In the genomic region with DNA sequence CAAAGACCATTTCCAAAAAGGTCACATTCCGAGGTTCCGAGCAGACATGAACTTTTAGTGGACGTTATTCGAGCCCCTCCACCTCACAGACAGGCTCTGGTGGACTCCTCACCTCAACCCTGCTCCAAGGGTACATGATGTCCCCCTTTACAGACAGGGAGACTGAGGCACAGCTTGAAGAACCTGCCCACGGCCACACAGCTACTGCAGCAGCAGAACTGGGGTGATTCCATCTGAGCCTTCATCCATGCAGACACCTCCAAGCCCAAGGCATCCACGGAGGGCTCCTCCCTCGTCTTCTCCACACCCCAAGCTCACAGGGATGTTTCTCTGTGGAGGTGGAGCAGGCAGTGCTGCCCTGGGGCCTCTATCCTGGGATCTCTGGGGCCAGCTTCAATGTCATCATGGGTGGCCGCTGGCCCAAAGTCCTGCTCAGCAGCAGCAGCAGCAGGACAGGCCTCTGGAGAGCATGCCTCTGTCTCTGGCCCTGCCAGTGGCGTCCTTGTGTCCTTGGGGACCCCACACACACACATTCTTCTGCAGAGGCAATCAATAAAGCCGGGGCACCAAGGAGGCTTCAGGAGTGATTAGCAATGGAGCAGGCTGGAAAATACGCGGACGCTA, we compare ENCODE assay signal across 25 cellular contexts. TPM values are rescaled to one million over a fixed set of nuclear protein-coding genes. Genes with fewer than 3 reads are reported as not detected.
DNase-seq lines count a peak whose midpoint lies in the region; ATAC-seq and TF ChIP-seq lines count a peak whose summit lies in the region.
"Had no signal": no experiment of that assay in that cellular context is flagged by ENCODE, and none has a peak within 500 bp of the region (broad histone marks: within the 10 kb centered on the region; RNA-seq: fewer than 3 reads in every experiment).

No MANE protein-coding gene starts in this region.

- H3K4me3 ChIP-seq in right atrium auricular region (no peak overlapping the region), parathyroid adenoma (ENCODE audit: low read depth, low read length) (no peak overlapping the region), tibial artery (no peak overlapping the region)
- H3K4me3 ChIP-seq: gastrocnemius medialis, HAP-1, left lung, ovary, right lobe of liver had no signal

- no peaks in the 10 kb centered on the region for H3K27me3 ChIP-seq in right atrium auricular region
- no peaks in the 10 kb centered on the region for H3K27me3 ChIP-seq in parathyroid adenoma (ENCODE audit: control insufficient read depth, insufficient read depth, low read length)
- H3K27me3 ChIP-seq in tibial artery: no peaks in the 10 kb centered on the region
- H3K27me3 ChIP-seq: gastrocnemius medialis, left lung, ovary, right lobe of liver had no signal

- no peak for ATAC-seq in GM19452 (IDR thresholded peaks at IDR 0.05; ENCODE audit: unreplicated experiment)
- no peak for ATAC-seq in GM19397 (IDR thresholded peaks at IDR 0.05; ENCODE audit: unreplicated experiment)
- ATAC-seq: left lung; naive thymus-derived CD8-positive, alpha-beta T cell; right lobe of liver; stimulated activated naive B cell treated with anti-CD40 and anti-IgM and Interleukin-4, amounts not matched to agents 10 μg/mL and 1 μg/mL and 100 μg/mL, for 72 hours had no signal

- H3K79me2 ChIP-seq in parathyroid adenoma: no peaks in the 10 kb centered on the region

- peak overlapping the region; percentile 99 for H2AFZ ChIP-seq in parathyroid adenoma

- H3K9me3 ChIP-seq in right atrium auricular region (no peaks in the 10 kb centered on the region), parathyroid adenoma (ENCODE audit: control insufficient read depth, low read length) (no peaks in the 10 kb centered on the region), tibial artery (no peaks in the 10 kb centered on the region)
- H3K9me3 ChIP-seq: gastrocnemius medialis, HAP-1, left lung, ovary, right lobe of liver had no signal

- intact Hi-C loops in cardiac septum (cut with DNase I): no loop called here
- intact Hi-C loops in tibial artery (cut with DNase I; ENCODE audit: low total_unique reads): no loop called here

- DNase-seq in cardiac septum (ENCODE audit: low spot score): peak; percentile 63
- DNase-seq in right atrium auricular region (ENCODE audit: low spot score): no peak
- no peak for DNase-seq in tibial artery
- DNase-seq in DMS 273 (lab: John Stamatoyannopoulos, UW; ENCODE audit: unreplicated experiment): no peak
- DNase-seq: activated CD4-positive, alpha-beta T cell treated with anti-CD3 and anti-CD28 coated beads for 4 hours; activated naive CD8-positive, alpha-beta T cell treated with anti-CD3 and anti-CD28 coated beads, Interleukin-2, amount 10 ng/mL, durations not matched to agents 7 days and 5 days; activated T-cell treated with anti-CD3 and anti-CD28 coated beads for 4 hours; CD8-positive, alpha-beta memory T cell; DMS153; gastrocnemius medialis; immature natural killer cell; left lung; NCI-H1436; NCI-H345; stimulated activated CD4-positive, alpha-beta T cell treated with anti-CD3 and anti-CD28 coated beads, Interleukin-15, amount 100 ng/mL, for 24 hours; stimulated activated naive B cell treated with anti-CD40 and anti-IgM and Interleukin-4, amounts not matched to agents 10 μg/mL and 1 μg/mL and 100 μg/mL, for 72 hours had no signal

- no peak overlapping the region for H3K4me2 ChIP-seq in parathyroid adenoma (ENCODE audit: low read length)

- H3K36me3 ChIP-seq in right atrium auricular region (no peaks in the 10 kb centered on the region), parathyroid adenoma (ENCODE audit: control insufficient read depth, insufficient read depth, low read length) (no peaks in the 10 kb centered on the region), tibial artery (peaks cover 0 to 35% (median 14%) of the 10 kb centered on the region in 3 donors)
- H3K36me3 ChIP-seq: HAP-1, ovary, right lobe of liver had no signal

- H3K9ac ChIP-seq in parathyroid adenoma: no peak overlapping the region

- H3K27ac ChIP-seq in right atrium auricular region: no peak overlapping the region
- H3K27ac ChIP-seq in cingulate gyrus (ENCODE audit: low read depth, low read length): peak overlapping the region; percentile 49
- H3K27ac ChIP-seq in parathyroid adenoma: peak overlapping the region; percentile 87
- H3K27ac ChIP-seq in tibial artery: peak overlapping the region; percentile 15 to 50
- H3K27ac ChIP-seq: left lung, right lobe of liver, VCaP had no signal

- TF ChIP-seq CTCF in right atrium auricular region (IDR thresholded peaks at IDR 0.05): no peak
- TF ChIP-seq CTCF in parathyroid adenoma (IDR thresholded peaks at IDR 0.05): no peak
- TF ChIP-seq CTCF in tibial artery (IDR thresholded peaks at IDR 0.05): no peak

- H3K4me1 ChIP-seq in right atrium auricular region (peaks cover 0 to under 1% of the 10 kb centered on the region in 2 donors), parathyroid adenoma (peaks cover 17% of the 10 kb centered on the region), tibial artery (peaks cover 0 to 29% (median 9%) of the 10 kb centered on the region in 4 donors)
- H3K4me1 ChIP-seq: HAP-1, left lung, right lobe of liver had no signal

RNA-seq across cellular contexts. Expression of a gene that starts 31.3 kb away (rescaled TPM):
- total RNA-seq in cardiac septum: 135 TPM
- 100 to 1,000 TPM; 130 to 184 TPM for total RNA-seq in right atrium auricular region

Comparison
In these comparisons a context has a peak if more than half of its experiments do, and no peak if none do; other contexts are left out.
1. H3K27ac ChIP-seq: peak in cingulate gyrus (single experiment), parathyroid adenoma (single experiment) and tibial artery (2 of 2); none in right atrium auricular region (0 of 2).